In the genomic region with DNA sequence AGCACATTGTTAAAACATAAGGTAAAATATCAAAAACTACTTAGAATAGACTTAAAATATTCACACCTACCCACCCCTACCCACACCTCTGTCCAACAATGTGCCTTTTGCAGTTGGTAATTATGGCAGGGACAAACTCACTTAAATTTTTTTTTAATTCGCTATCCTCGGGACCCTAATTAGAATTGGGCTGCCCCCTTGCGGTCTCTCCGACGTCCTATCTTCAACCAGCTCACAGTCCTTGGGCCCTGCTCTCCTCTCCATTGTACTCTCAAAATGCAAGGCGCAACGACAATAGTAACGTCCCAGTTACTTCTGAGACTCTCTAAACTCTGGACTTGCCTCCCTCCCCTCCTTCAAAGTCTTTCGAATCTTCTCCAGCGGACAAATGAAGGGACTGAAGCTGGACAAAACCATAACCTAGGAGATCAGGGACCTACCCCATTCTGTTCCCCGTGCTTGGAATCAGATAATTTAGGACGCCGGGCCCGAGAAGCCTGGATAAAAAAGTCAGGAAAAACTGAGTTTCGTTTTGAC, we compare ENCODE assay signal across 8 cellular contexts. TPM values are rescaled to one million over a fixed set of nuclear protein-coding genes. Genes with fewer than 3 reads are reported as not detected.
DNase-seq lines count a peak whose midpoint lies in the region; TF ChIP-seq lines count a peak whose summit lies in the region.

No MANE protein-coding gene starts in this region.

- peaks cover 12% of the 10 kb centered on the region; the same call in 1 of the 2 replicates for H3K27me3 ChIP-seq in HUES48 (ENCODE audit: control insufficient read depth, insufficient read depth, low read length)

- peaks cover 12% of the 10 kb centered on the region; the same call in 1 of the 2 replicates for H3K4me1 ChIP-seq in HUES48 (ENCODE audit: control insufficient read depth, insufficient read depth, low read length)

- H3K9me3 ChIP-seq in HUES48 (ENCODE audit: control insufficient read depth, insufficient read depth, low read length): no peaks in the 10 kb centered on the region

- H3K36me3 Mint-ChIP-seq in activated T-helper 2 cell treated with anti-CD3 and anti-CD28 coated beads, Interferon-gamma antibody, Interleukin-2, Interleukin-4, amounts not matched to agents 10 μg/mL and 5 μg/mL and 100 μg/mL, durations not matched to agents 14 hours and 24 hours and 36 hours (ENCODE audit: low read depth): no peaks in the 10 kb centered on the region
- no peaks in the 10 kb centered on the region for H3K36me3 Mint-ChIP-seq in neural crest cell (ENCODE audit: low read depth)

- H3K9ac ChIP-seq in HUES48 (ENCODE audit: low read depth, low read length): peak overlapping the region; percentile 84

- DNase-seq in CD1c-positive myeloid dendritic cell (ENCODE audit: extremely low spot score) (peak; percentile 63), OCI-M1 (lab: John Stamatoyannopoulos, UW) (peak; percentile 91), fibroblast of the conjunctiva (ENCODE audit: low read depth) (peak; percentile 51), neural crest cell (ENCODE audit: low read depth, low spot score) (peak; percentile 55), superior temporal gyrus (ENCODE audit: extremely low spot score) (peak; percentile 90), iPS-NIHi11 (ENCODE audit: low spot score) (no peak)
- peak; percentile 49 for DNase-seq in activated T-helper 2 cell treated with anti-CD3 and anti-CD28 coated beads, Interferon-gamma antibody, Interleukin-2, Interleukin-4, amounts not matched to agents 10 μg/mL and 5 μg/mL and 100 μg/mL, durations not matched to agents 14 hours and 24 hours and 36 hours (ENCODE audit: low spot score)

- intact Hi-C loops in activated T-helper 2 cell treated with anti-CD3 and anti-CD28 coated beads, Interferon-gamma antibody, Interleukin-2, Interleukin-4, amounts not matched to agents 10 μg/mL and 5 μg/mL and 100 μg/mL, durations not matched to agents 14 hours and 24 hours and 36 hours (cut with micrococcal nuclease): loop anchor here (1.0 to 5.0 kb wide), 3 partner anchors 12 to 44 kb away; a partner anchor contains a TSS

- H3K4me1 Mint-ChIP-seq in activated T-helper 2 cell treated with anti-CD3 and anti-CD28 coated beads, Interferon-gamma antibody, Interleukin-2, Interleukin-4, amounts not matched to agents 10 μg/mL and 5 μg/mL and 100 μg/mL, durations not matched to agents 14 hours and 24 hours and 36 hours (ENCODE audit: low read depth): peaks cover 24% of the 10 kb centered on the region
- peaks cover 27% of the 10 kb centered on the region for H3K4me1 Mint-ChIP-seq in neural crest cell

- peak; percentile 73 for TF ChIP-seq CTCF in neural crest cell (conservative IDR thresholded peaks at IDR 0.05)

- peak overlapping the region; percentile 63 for H3K27ac ChIP-seq in HUES48 (ENCODE audit: low read depth, low read length)

- H3K36me3 ChIP-seq in HUES48 (ENCODE audit: control insufficient read depth, insufficient read depth, low read length): peaks cover 13% of the 10 kb centered on the region

- H3K27ac Mint-ChIP-seq in activated T-helper 2 cell treated with anti-CD3 and anti-CD28 coated beads, Interferon-gamma antibody, Interleukin-2, Interleukin-4, amounts not matched to agents 10 μg/mL and 5 μg/mL and 100 μg/mL, durations not matched to agents 14 hours and 24 hours and 36 hours: peak overlapping the region; percentile 54
- H3K27ac Mint-ChIP-seq in neural crest cell (ENCODE audit: unreplicated experiment): peak overlapping the region; percentile 73

- H3K27me3 Mint-ChIP-seq in activated T-helper 2 cell treated with anti-CD3 and anti-CD28 coated beads, Interferon-gamma antibody, Interleukin-2, Interleukin-4, amounts not matched to agents 10 μg/mL and 5 μg/mL and 100 μg/mL, durations not matched to agents 14 hours and 24 hours and 36 hours (ENCODE audit: low read depth): peaks cover 17% of the 10 kb centered on the region
- H3K27me3 Mint-ChIP-seq in neural crest cell (ENCODE audit: low read depth): peaks cover 16% of the 10 kb centered on the region

- H3K4me3 ChIP-seq in HUES48 (ENCODE audit: low read depth, low read length): peak overlapping the region; percentile 67

- peaks cover 7% of the 10 kb centered on the region for H3K9me3 Mint-ChIP-seq in activated T-helper 2 cell treated with anti-CD3 and anti-CD28 coated beads, Interferon-gamma antibody, Interleukin-2, Interleukin-4, amounts not matched to agents 10 μg/mL and 5 μg/mL and 100 μg/mL, durations not matched to agents 14 hours and 24 hours and 36 hours
- peaks cover 3% of the 10 kb centered on the region for H3K9me3 Mint-ChIP-seq in neural crest cell

- H3K4me3 Mint-ChIP-seq in activated T-helper 2 cell treated with anti-CD3 and anti-CD28 coated beads, Interferon-gamma antibody, Interleukin-2, Interleukin-4, amounts not matched to agents 10 μg/mL and 5 μg/mL and 100 μg/mL, durations not matched to agents 14 hours and 24 hours and 36 hours (ENCODE audit: low read depth): peak overlapping the region; percentile 90
- peak overlapping the region; percentile 25 for H3K4me3 Mint-ChIP-seq in neural crest cell

RNA-seq across cellular contexts. Expression of a gene that starts 1.1 kb away (rescaled TPM):
- total RNA-seq in activated T-helper 2 cell treated with anti-CD3 and anti-CD28 coated beads, Interferon-gamma antibody, Interleukin-2, Interleukin-4, amounts not matched to agents 10 μg/mL and 5 μg/mL and 100 μg/mL, durations not matched to agents 14 hours and 24 hours and 36 hours: 4.2 TPM in 2 replicates
- total RNA-seq in neural crest cell: 3.7 and 5.0 TPM in 2 replicates

RNA-seq across cellular contexts. Expression of a gene that starts 8.7 kb away (rescaled TPM):
- total RNA-seq in activated T-helper 2 cell treated with anti-CD3 and anti-CD28 coated beads, Interferon-gamma antibody, Interleukin-2, Interleukin-4, amounts not matched to agents 10 μg/mL and 5 μg/mL and 100 μg/mL, durations not matched to agents 14 hours and 24 hours and 36 hours: 0.39 and 0.98 TPM in 2 replicates
- total RNA-seq in neural crest cell: 15.0 and 16.1 TPM in 2 replicates

RNA-seq across cellular contexts. Expression of a gene that starts 12.4 kb away (rescaled TPM):
- 80.7 and 83.4 TPM in 2 replicates for total RNA-seq in activated T-helper 2 cell treated with anti-CD3 and anti-CD28 coated beads, Interferon-gamma antibody, Interleukin-2, Interleukin-4, amounts not matched to agents 10 μg/mL and 5 μg/mL and 100 μg/mL, durations not matched to agents 14 hours and 24 hours and 36 hours
- 96.2 and 101 TPM in 2 replicates for total RNA-seq in neural crest cell

RNA-seq across cellular contexts. Expression of a gene that starts 12.5 kb away (rescaled TPM):
- 103 and 105 TPM in 2 replicates for total RNA-seq in activated T-helper 2 cell treated with anti-CD3 and anti-CD28 coated beads, Interferon-gamma antibody, Interleukin-2, Interleukin-4, amounts not matched to agents 10 μg/mL and 5 μg/mL and 100 μg/mL, durations not matched to agents 14 hours and 24 hours and 36 hours
- total RNA-seq in neural crest cell: 142 and 145 TPM in 2 replicates

RNA-seq across cellular contexts. Expression of a gene that starts 23.7 kb away (rescaled TPM):
- not detected in 2 replicates for total RNA-seq in activated T-helper 2 cell treated with anti-CD3 and anti-CD28 coated beads, Interferon-gamma antibody, Interleukin-2, Interleukin-4, amounts not matched to agents 10 μg/mL and 5 μg/mL and 100 μg/mL, durations not matched to agents 14 hours and 24 hours and 36 hours
- 28.9 and 31.9 TPM in 2 replicates for total RNA-seq in neural crest cell
